ENCODE assay signal across 14 cellular contexts in the genomic region with DNA sequence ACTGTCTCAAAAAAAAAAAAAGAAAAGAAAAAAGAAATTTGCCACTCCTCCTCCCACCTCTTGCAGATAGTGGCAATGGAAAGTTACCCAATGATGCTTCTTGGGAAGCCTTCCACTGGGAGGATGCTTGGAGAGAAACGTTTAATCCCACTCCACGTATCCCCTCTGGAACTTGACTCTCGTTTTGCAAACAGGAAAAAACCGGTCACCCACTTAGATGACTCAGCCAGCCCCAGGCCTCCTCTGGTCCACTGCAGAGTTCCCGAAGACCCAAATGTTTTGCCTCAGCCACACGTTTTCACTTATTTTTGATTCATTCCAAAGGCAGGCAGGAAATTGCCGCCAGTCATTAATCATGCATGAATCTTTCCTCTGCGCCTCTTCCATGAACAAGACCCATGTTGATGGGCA. TPM values are rescaled to one million over a fixed set of nuclear protein-coding genes. Genes with fewer than 3 reads are reported as not detected.
DNase-seq lines count a peak whose midpoint lies in the region; ATAC-seq and TF ChIP-seq lines count a peak whose summit lies in the region.
"Had no signal": no experiment of that assay in that cellular context is flagged by ENCODE, and none has a peak within 500 bp of the region (broad histone marks: within the 10 kb centered on the region; RNA-seq: fewer than 3 reads in every experiment).

No MANE protein-coding gene starts in this region.

- H3K4me1 ChIP-seq in HEK293 (ENCODE audit: control insufficient read depth, insufficient read depth, low read length) (no peaks in the 10 kb centered on the region), foreskin keratinocyte (peaks cover 19% of the 10 kb centered on the region)
- H3K4me1 ChIP-seq: ascending aorta, heart left ventricle had no signal

- TF ChIP-seq CTCF in HEK293 (tag by site-specific recombination; IDR thresholded peaks at IDR 0.05), result no peak
- TF ChIP-seq CTCF in foreskin keratinocyte (conservative IDR thresholded peaks at IDR 0.05), result no peak
- TF ChIP-seq CTCF in type B pancreatic cell (conservative IDR thresholded peaks at IDR 0.05), result no peak

- peak overlapping the region; percentile 63 for H3K27ac Mint-ChIP-seq in type B pancreatic cell
- H3K27ac Mint-ChIP-seq: activated CD8-positive, alpha-beta T cell treated with anti-CD3 and anti-CD28 coated beads, Interleukin-2, amount 10 ng/mL, durations not matched to agents 7 days and 5 days had no signal

- H3K36me3 Mint-ChIP-seq in type B pancreatic cell, result peaks cover 4% of the 10 kb centered on the region

- H3K36me3 ChIP-seq in HEK293 (ENCODE audit: control insufficient read depth in 2 of 2, insufficient read depth in 1 of 2, low read length in 2 of 2), result no peaks in the 10 kb centered on the region
- H3K36me3 ChIP-seq: ascending aorta, heart left ventricle had no signal

- no peak overlapping the region for H3K4me3 ChIP-seq in HEK293 (ENCODE audit: low read depth, low read length)
- H3K4me3 ChIP-seq: ascending aorta, heart left ventricle had no signal

- peaks cover 6% of the 10 kb centered on the region for H3K4me1 Mint-ChIP-seq in type B pancreatic cell (ENCODE audit: unreplicated experiment)

- peak; percentile 98 for DNase-seq in amniotic stem cell (lab: John Stamatoyannopoulos, UW)
- peak; percentile 84 to 94 for DNase-seq in foreskin keratinocyte
- no peak for DNase-seq in type B pancreatic cell (ENCODE audit: extremely low spot score, unreplicated experiment)
- DNase-seq in NCI-H2227 treated with DMSO at 0.1 percent for 48 hours (lab: John Stamatoyannopoulos, UW), result no peak
- no peak for DNase-seq in NCI-H2171 treated with DMSO at 0.1 percent for 48 hours (lab: John Stamatoyannopoulos, UW)
- no peak for DNase-seq in superior temporal gyrus (ENCODE audit: extremely low spot score)
- DNase-seq: activated CD8-positive, alpha-beta T cell treated with anti-CD3 and anti-CD28 coated beads, Interleukin-2, amount 10 ng/mL, durations not matched to agents 7 days and 5 days; heart left ventricle; NCI-H187 treated with DMSO at 0.1 percent for 48 hours had no signal

- H3K4me3 Mint-ChIP-seq in type B pancreatic cell, result peak overlapping the region; percentile 18
- H3K4me3 Mint-ChIP-seq: activated CD8-positive, alpha-beta T cell treated with anti-CD3 and anti-CD28 coated beads, Interleukin-2, amount 10 ng/mL, durations not matched to agents 7 days and 5 days had no signal

- no peaks in the 10 kb centered on the region for H3K27me3 Mint-ChIP-seq in type B pancreatic cell

- no peaks in the 10 kb centered on the region for H3K9me3 Mint-ChIP-seq in type B pancreatic cell

- no peaks in the 10 kb centered on the region for H3K27me3 ChIP-seq in foreskin keratinocyte
- H3K27me3 ChIP-seq: ascending aorta, heart left ventricle had no signal

- peak; percentile 90 for ATAC-seq in foreskin keratinocyte
- ATAC-seq: activated CD8-positive, alpha-beta T cell treated with anti-CD3 and anti-CD28 coated beads, Interleukin-2, amount 10 ng/mL, durations not matched to agents 7 days and 5 days; heart left ventricle had no signal

- CTCF ChIA-PET in HEK293 (lab: Yijun Ruan, JAX), result interaction anchor here (5.2 kb wide), 1 partner anchor 112 kb away, joined by 12 read pairs; no protein-coding TSS in a partner anchor

- no peak overlapping the region for H3K27ac ChIP-seq in HEK293 (ENCODE audit: extremely low read depth, low read depth, low read length)
- H3K27ac ChIP-seq in foreskin keratinocyte, result no peak overlapping the region
- H3K27ac ChIP-seq: ascending aorta, heart left ventricle had no signal

- POLR2A ChIA-PET in HEK293 (lab: Yijun Ruan, JAX), result no interaction called here

- H3K9me3 ChIP-seq in HEK293 (ENCODE audit: control insufficient read depth, insufficient read depth, low read depth, low read length), result no peaks in the 10 kb centered on the region
- H3K9me3 ChIP-seq: ascending aorta, heart left ventricle had no signal

TF ChIP-seq in HEK293, 187 proteins besides CTCF, POLR2A, EP300 and RAD21 (continues in another document):
- peak; percentile 94 for TF ChIP-seq PRDM10 (tag by site-specific recombination; IDR thresholded peaks at IDR 0.05)
- TF ChIP-seq ZNF707 (tag by site-specific recombination; IDR thresholded peaks at IDR 0.05), result no peak
- TF ChIP-seq REST (tag by site-specific recombination; IDR thresholded peaks at IDR 0.05), result no peak
- TF ChIP-seq ZNF311 (tag by site-specific recombination; IDR thresholded peaks at IDR 0.05; ENCODE audit: borderline replicate concordance), result no peak
- peak; percentile 60 for TF ChIP-seq PRDM1 (tag by site-specific recombination; IDR thresholded peaks at IDR 0.05)
- TF ChIP-seq, protein P1, sequence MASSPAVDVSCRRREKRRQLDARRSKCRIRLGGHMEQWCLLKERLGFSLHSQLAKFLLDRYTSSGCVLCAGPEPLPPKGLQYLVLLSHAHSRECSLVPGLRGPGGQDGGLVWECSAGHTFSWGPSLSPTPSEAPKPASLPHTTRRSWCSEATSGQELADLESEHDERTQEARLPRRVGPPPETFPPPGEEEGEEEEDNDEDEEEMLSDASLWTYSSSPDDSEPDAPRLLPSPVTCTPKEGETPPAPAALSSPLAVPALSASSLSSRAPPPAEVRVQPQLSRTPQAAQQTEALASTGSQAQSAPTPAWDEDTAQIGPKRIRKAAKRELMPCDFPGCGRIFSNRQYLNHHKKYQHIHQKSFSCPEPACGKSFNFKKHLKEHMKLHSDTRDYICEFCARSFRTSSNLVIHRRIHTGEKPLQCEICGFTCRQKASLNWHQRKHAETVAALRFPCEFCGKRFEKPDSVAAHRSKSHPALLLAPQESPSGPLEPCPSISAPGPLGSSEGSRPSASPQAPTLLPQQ (tag by site-specific recombination; IDR thresholded peaks at IDR 0.05), result no peak
- TF ChIP-seq SETDB1 (IDR thresholded peaks at IDR 0.05; ENCODE audit: insufficient read length, low read length), result no peak
- TF ChIP-seq ZNF335 (tag by site-specific recombination; conservative IDR thresholded peaks at IDR 0.05), result peak; percentile 36
- no peak for TF ChIP-seq ZNF302 (tag by site-specific recombination; IDR thresholded peaks at IDR 0.05; ENCODE audit: low read depth)
- TF ChIP-seq BCL11A (tag by site-specific recombination; IDR thresholded peaks at IDR 0.05; ENCODE audit: low read depth), result no peak

RNA-seq across cellular contexts. Expression of gene TNFRSF17, which starts 9.3 kb away (rescaled TPM):
- total RNA-seq in foreskin keratinocyte (not detected in 2 replicates), type B pancreatic cell (ENCODE audit: low replicate concordance) (not detected in 2 replicates)
- not detected in 2 replicates for polyA plus RNA-seq in foreskin keratinocyte
- total RNA-seq: activated CD8-positive, alpha-beta T cell treated with anti-CD3 and anti-CD28 coated beads, Interleukin-2, amount 10 ng/mL, durations not matched to agents 7 days and 5 days; ascending aorta; HT-29; myocyte; temporal lobe had no signal
- polyA plus RNA-seq: heart left ventricle had no signal

RNA-seq across cellular contexts. Expression of gene NPIPB2, which starts 13.9 kb away (rescaled TPM):
- total RNA-seq in foreskin keratinocyte, result 1.8 and 2.0 TPM in 2 replicates
- 0.85 and 1.3 TPM in 2 replicates for polyA plus RNA-seq in foreskin keratinocyte
- 7.5 and 13.4 TPM in 2 replicates for total RNA-seq in type B pancreatic cell (ENCODE audit: low replicate concordance)

RNA-seq across cellular contexts. Expression of gene SNX29, which starts 20.8 kb away (rescaled TPM):
- 17.2 and 19.7 TPM in 2 replicates for total RNA-seq in foreskin keratinocyte
- 4.4 and 4.6 TPM in 2 replicates for polyA plus RNA-seq in foreskin keratinocyte
- 21.9 and 24.7 TPM in 2 replicates for total RNA-seq in type B pancreatic cell (ENCODE audit: low replicate concordance)

RNA-seq across cellular contexts. Expression of gene GSPT1, which starts 40.0 kb away (rescaled TPM):
- total RNA-seq in foreskin keratinocyte (170 and 194 TPM in 2 replicates), type B pancreatic cell (ENCODE audit: low replicate concordance) (99.1 and 101 TPM in 2 replicates)
- 92.0 and 121 TPM in 2 replicates for polyA plus RNA-seq in foreskin keratinocyte

Comparison
In these comparisons a context has a peak if more than half of its experiments do, and no peak if none do; other contexts are left out.
1. DNase-seq: peak in amniotic stem cell (single experiment) and foreskin keratinocyte (2 of 2); none in type B pancreatic cell (single experiment), NCI-H2227 treated with DMSO at 0.1 percent for 48 hours (single experiment), NCI-H2171 treated with DMSO at 0.1 percent for 48 hours (single experiment) and superior temporal gyrus (single experiment).